ENCODE assay signal across 9 cellular contexts in genomic region chr9:117413346-117414219, GRCh38. TPM values are rescaled to one million over a fixed set of nuclear protein-coding genes. Genes with fewer than 3 reads are reported as not detected.
DNase-seq lines count a peak whose midpoint lies in the region; ATAC-seq, FAIRE-seq and TF ChIP-seq lines count a peak whose summit lies in the region.
"Had no signal": no experiment of that assay in that cellular context is flagged by ENCODE, and none has a peak within 500 bp of the region (broad histone marks: within the 10 kb centered on the region; RNA-seq: fewer than 3 reads in every experiment).

No MANE protein-coding gene starts in this region.

- DNase-seq in NCI-H524 (lab: John Stamatoyannopoulos, UW) (peak; percentile 52 to 79), NCI-H524 treated with DMSO at 0.1 percent for 48 hours (lab: John Stamatoyannopoulos, UW) (no peak), kidney (peak; percentile 69), thoracic aorta (ENCODE audit: low spot score) (no peak), NOMO-1 treated with dmso at 0.1 percent for 144 hours (lab: John Stamatoyannopoulos, UW; ENCODE audit: unreplicated experiment) (no peak), uterus (no peak)

- no peak for FAIRE-seq in kidney (lab: Jason Lieb, UNC)

- intact Hi-C loops in kidney (cut with DNase I) (no loop called here), uterus (cut with DNase I; ENCODE audit: low total_unique reads) (no loop called here)

- H3K27ac ChIP-seq in kidney (ENCODE audit: low read depth in 2 of 2, low read length in 2 of 2) (no peak overlapping the region), thoracic aorta (no peak overlapping the region), uterus (no peak overlapping the region)

- no peak overlapping the region for H3K9ac ChIP-seq in kidney (ENCODE audit: low read length in 2 of 2)

- H3K9me3 ChIP-seq in kidney (ENCODE audit: control insufficient read depth in 1 of 2, low read length in 2 of 2) (no peaks in the 10 kb centered on the region), thoracic aorta (no peaks in the 10 kb centered on the region), uterus (no peaks in the 10 kb centered on the region)

- peak; percentile 12; the same call in 1 of the 3 replicates for ATAC-seq in SK-N-SH treated with all-trans-retinoic acid at 6 μM for 48 hours
- no peak for ATAC-seq in thoracic aorta (ENCODE audit: insufficient number of reproducible peaks, low FRiP score, low read depth)
- no peak for ATAC-seq in HG02642 (IDR thresholded peaks at IDR 0.05; ENCODE audit: poor library complexity, unreplicated experiment)
- ATAC-seq: HCT116 had no signal

- H3K36me3 ChIP-seq in kidney (ENCODE audit: control insufficient read depth in 1 of 2, insufficient read depth in 2 of 2, low read length in 2 of 2) (no peaks in the 10 kb centered on the region), thoracic aorta (no peaks in the 10 kb centered on the region), uterus (no peaks in the 10 kb centered on the region)

- peak overlapping the region in 1 of 2 donors; percentile 10 for H3K4me3 ChIP-seq in kidney (ENCODE audit: low read length in 2 of 2)
- H3K4me3 ChIP-seq in thoracic aorta = peak overlapping the region; percentile 71
- peak overlapping the region in 1 of 2 donors; percentile 7 for H3K4me3 ChIP-seq in uterus

- TF ChIP-seq CTCF in kidney (IDR thresholded peaks at IDR 0.05; ENCODE audit: borderline replicate concordance, extremely low read depth, insufficient read depth) = no peak
- TF ChIP-seq CTCF in thoracic aorta (IDR thresholded peaks at IDR 0.05) = no peak
- no peak for TF ChIP-seq CTCF in uterus (IDR thresholded peaks at IDR 0.05)

- H3K4me1 ChIP-seq in kidney (ENCODE audit: control insufficient read depth in 1 of 2, insufficient read depth in 1 of 2, low read depth in 1 of 2, low read length in 2 of 2) (peaks cover 0 to 4% of the 10 kb centered on the region in 2 donors), thoracic aorta (ENCODE audit: control insufficient read depth in 1 of 2, low read depth in 2 of 2) (peaks cover 0 to 31% of the 10 kb centered on the region in 2 donors), uterus (no peaks in the 10 kb centered on the region)

- H3K27me3 ChIP-seq in thoracic aorta (replicated peaks; ENCODE audit: insufficient read depth) (no peaks in the 10 kb centered on the region), uterus (peaks cover 0 to 23% of the 10 kb centered on the region in 2 donors)

- no peak for TF ChIP-seq POLR2A in uterus (IDR thresholded peaks at IDR 0.05)

TF ChIP-seq in SK-N-SH treated with all-trans-retinoic acid at 6 μM for 48 hours, 23 proteins besides CTCF, POLR2A, EP300 and RAD21:
- TF ChIP-seq TOX (CRISPR knock-in tag; IDR thresholded peaks at IDR 0.05; ENCODE audit: borderline replicate concordance) (no peak), PPARA (CRISPR knock-in tag; IDR thresholded peaks at IDR 0.05; ENCODE audit: borderline replicate concordance) (no peak), ZNF565 (CRISPR knock-in tag; conservative IDR thresholded peaks at IDR 0.05; ENCODE audit: low read depth) (no peak), BACH2 (CRISPR knock-in tag; IDR thresholded peaks at IDR 0.05; ENCODE audit: borderline replicate concordance) (no peak), ESRRG (CRISPR knock-in tag; IDR thresholded peaks at IDR 0.05) (no peak), ZNF70 (CRISPR knock-in tag; IDR thresholded peaks at IDR 0.05) (no peak), ARNTL (CRISPR knock-in tag; IDR thresholded peaks at IDR 0.05; ENCODE audit: borderline replicate concordance, low read depth) (no peak), ZFP3 (CRISPR knock-in tag; IDR thresholded peaks at IDR 0.05) (no peak), ZFP30 (CRISPR knock-in tag; IDR thresholded peaks at IDR 0.05) (no peak), PATZ1 (CRISPR knock-in tag; IDR thresholded peaks at IDR 0.05; ENCODE audit: borderline replicate concordance) (no peak), OSR1 (CRISPR knock-in tag; IDR thresholded peaks at IDR 0.05) (no peak), TSHZ2 (CRISPR knock-in tag; IDR thresholded peaks at IDR 0.05) (no peak), SNAI2 (CRISPR knock-in tag; IDR thresholded peaks at IDR 0.05) (no peak)

RNA-seq across cellular contexts. Expression of gene ASTN2, which starts 1.3 kb away (rescaled TPM):
- total RNA-seq in kidney (11.5 TPM), thoracic aorta (1 to 10 TPM; 6.8 to 7.1 TPM), uterus (1 to 10 TPM; 1.8 to 8.6 (median 6.7) TPM)
- polyA plus RNA-seq in kidney (ENCODE audit: insufficient read depth, low read depth, low replicate concordance) = 7.6 TPM

Comparison
In these comparisons a context has a peak if more than half of its experiments do, and no peak if none do; other contexts are left out.
1. DNase-seq: peak in NCI-H524 (2 of 2) and kidney (single experiment); none in NCI-H524 treated with DMSO at 0.1 percent for 48 hours (single experiment), thoracic aorta (single experiment), NOMO-1 treated with dmso at 0.1 percent for 144 hours (single experiment) and uterus (0 of 2).